31 cellular contexts compared by ENCODE assay signal in genomic region chr18:8619835-8620577, GRCh38. TPM values are rescaled to one million over a fixed set of nuclear protein-coding genes. Genes with fewer than 3 reads are reported as not detected.
DNase-seq lines count a peak whose midpoint lies in the region; ATAC-seq, FAIRE-seq and TF ChIP-seq lines count a peak whose summit lies in the region.
"Had no signal": no experiment of that assay in that cellular context is flagged by ENCODE, and none has a peak within 500 bp of the region (broad histone marks: within the 10 kb centered on the region; RNA-seq: fewer than 3 reads in every experiment).

No MANE protein-coding gene starts in this region.

- no peak for ATAC-seq in activated CD8-positive, alpha-beta T cell treated with anti-CD3 and anti-CD28 coated beads for 36 hours
- no peak for ATAC-seq in activated CD8-positive, alpha-beta T cell treated with anti-CD3 and anti-CD28 coated beads, Interleukin-2, amount 10 ng/mL, durations not matched to agents 7 days and 5 days
- ATAC-seq in natural killer cell treated with Interleukin-12 subunit alpha and Interleukin-12 subunit beta and Interleukin-15 and Interleukin-18, amount 100 ng/mL, for 72 hours = no peak
- ATAC-seq: A549, left ventricle myocardium superior, Right ventricle myocardium inferior had no signal

- H3K23me2 ChIP-seq in H1 (ENCODE audit: low read depth, low read length) = no peaks in the 10 kb centered on the region

- peaks cover 13% of the 10 kb centered on the region for H3K9me3 Mint-ChIP-seq in activated CD8-positive, alpha-beta T cell treated with anti-CD3 and anti-CD28 coated beads for 36 hours
- peaks cover 17% of the 10 kb centered on the region for H3K9me3 Mint-ChIP-seq in activated CD8-positive, alpha-beta T cell treated with anti-CD3 and anti-CD28 coated beads, Interleukin-2, amount 10 ng/mL, durations not matched to agents 7 days and 5 days (ENCODE audit: insufficient read depth)
- no peaks in the 10 kb centered on the region for H3K9me3 Mint-ChIP-seq in natural killer cell treated with Interleukin-12 subunit alpha and Interleukin-12 subunit beta and Interleukin-15 and Interleukin-18, amount 100 ng/mL, for 72 hours
- H3K9me3 Mint-ChIP-seq: activated CD4-positive, alpha-beta T cell treated with anti-CD3 and anti-CD28 coated beads, Interleukin-2, amount 10 ng/mL, durations not matched to agents 24 days and 14 days had no signal

- H3K36me3 ChIP-seq in HUES6 (ENCODE audit: control insufficient read depth, insufficient read depth, low read length) = peaks cover 28% of the 10 kb centered on the region
- peaks cover 0 to 5% (median 0%) of the 10 kb centered on the region in 4 experiments; a peak in 1 of 8 replicates for H3K36me3 ChIP-seq in H1 (ENCODE audit: control insufficient read depth in 2 of 4, insufficient read depth in 4 of 4, low read length in 3 of 4)

- H3K27me3 ChIP-seq in HUES6 (ENCODE audit: control insufficient read depth, insufficient read depth, low read length) = no peaks in the 10 kb centered on the region
- no peaks in the 10 kb centered on the region for H3K27me3 ChIP-seq in H1 (replicated peaks in 1 of 4; ENCODE audit: control insufficient read depth in 3 of 4, extremely low read depth in 1 of 4, insufficient read depth in 3 of 4, low read length in 3 of 4)
- H3K27me3 ChIP-seq: esophagus muscularis mucosa, hepatocyte, tibial nerve had no signal

- H2BK5ac ChIP-seq in H1 (ENCODE audit: low read depth, low read length) = no peak overlapping the region; the same call in 1 of the 2 replicates

- H3K36me3 Mint-ChIP-seq in activated CD8-positive, alpha-beta T cell treated with anti-CD3 and anti-CD28 coated beads for 36 hours (ENCODE audit: low read depth) = peaks cover 64% of the 10 kb centered on the region
- peaks cover 66% of the 10 kb centered on the region for H3K36me3 Mint-ChIP-seq in activated CD8-positive, alpha-beta T cell treated with anti-CD3 and anti-CD28 coated beads, Interleukin-2, amount 10 ng/mL, durations not matched to agents 7 days and 5 days (ENCODE audit: low read depth)
- peaks cover 7% of the 10 kb centered on the region for H3K36me3 Mint-ChIP-seq in natural killer cell treated with Interleukin-12 subunit alpha and Interleukin-12 subunit beta and Interleukin-15 and Interleukin-18, amount 100 ng/mL, for 72 hours

- H3K4me1 ChIP-seq in HUES6 (ENCODE audit: control insufficient read depth, insufficient read depth, low read length) (peaks cover 65% of the 10 kb centered on the region), H1 (replicated peaks in 1 of 4; ENCODE audit: control insufficient read depth in 3 of 4, insufficient read depth in 4 of 4, low read length in 3 of 4) (peaks cover 10 to 40% (median 36%) of the 10 kb centered on the region in 4 experiments)

- peak overlapping the region; percentile 20; the same call in 1 of the 2 replicates for H2AK5ac ChIP-seq in H1 (ENCODE audit: low read depth, low read length)

- peak overlapping the region; percentile 70 for H3K27ac Mint-ChIP-seq in activated CD8-positive, alpha-beta T cell treated with anti-CD3 and anti-CD28 coated beads for 36 hours
- H3K27ac Mint-ChIP-seq in activated CD8-positive, alpha-beta T cell treated with anti-CD3 and anti-CD28 coated beads, Interleukin-2, amount 10 ng/mL, durations not matched to agents 7 days and 5 days = no peak overlapping the region
- peak overlapping the region in 1 of 2 donors; percentile 63 for H3K27ac Mint-ChIP-seq in natural killer cell treated with Interleukin-12 subunit alpha and Interleukin-12 subunit beta and Interleukin-15 and Interleukin-18, amount 100 ng/mL, for 72 hours
- H3K27ac Mint-ChIP-seq: activated CD4-positive, alpha-beta T cell treated with anti-CD3 and anti-CD28 coated beads, Interleukin-2, amount 10 ng/mL, durations not matched to agents 24 days and 14 days; endodermal cell had no signal

- peak overlapping the region; percentile 1 for H4K91ac ChIP-seq in H1 (replicated peaks; ENCODE audit: insufficient read length, low read length)

- H4K8ac ChIP-seq in H1 (ENCODE audit: extremely low read depth, insufficient read depth, low read length) = no peak overlapping the region

- no peak overlapping the region for H3K56ac ChIP-seq in H1 (replicated peaks; ENCODE audit: insufficient read length, low read depth, low read length)

- no peak overlapping the region for H2BK15ac ChIP-seq in H1 (ENCODE audit: low read length)

- no peak overlapping the region for H4K5ac ChIP-seq in H1 (ENCODE audit: insufficient read length, low read depth, low read length)

- WGBS in H1 (ENCODE audit: extremely low coverage in 1 of 2, insufficient coverage in 1 of 2, insufficient read length in 1 of 2, insufficient replicate concordance in 2 of 2, low coverage in 1 of 2, low lambda C conversion rate in 2 of 2, missing lambda C conversion rate in 1 of 2), 2 experiments = 73% methylated on average over 6 of the region's 6 CpGs; no CpG with 5 or more reads in 1 of the 2 experiments

- no peak overlapping the region for H2BK120ac ChIP-seq in H1 (replicated peaks; ENCODE audit: low read depth, low read length)

- H3K79me2 ChIP-seq in H1 (ENCODE audit: control insufficient read depth in 1 of 2, insufficient read depth in 2 of 2, low read length in 2 of 2) = peaks cover 44 to 86% of the 10 kb centered on the region in 2 experiments

- no peak for TF ChIP-seq POLR2A in H1 (IDR thresholded peaks at IDR 0.05; ENCODE audit: control extremely low read depth in 1 of 2, low read depth in 2 of 2, low read length in 2 of 2)

- CTCF ChIA-PET in activated CD8-positive, alpha-beta T cell treated with anti-CD3 and anti-CD28 coated beads for 36 hours (lab: Charles Lee) = no interaction called here
- CTCF ChIA-PET in activated CD8-positive, alpha-beta T cell treated with anti-CD3 and anti-CD28 coated beads, Interleukin-2, amount 10 ng/mL, durations not matched to agents 7 days and 5 days (lab: Charles Lee) = no interaction called here
- CTCF ChIA-PET in H1 (lab: Charles Lee; ENCODE audit: partially characterized antibody) = no interaction called here

- peak overlapping the region; percentile 10 for H3K4ac ChIP-seq in H1 (replicated peaks; ENCODE audit: insufficient read length, low read depth, low read length)

- H2BK20ac ChIP-seq in H1 (ENCODE audit: low read length) = no peak overlapping the region

- H3K9ac ChIP-seq in HUES6 (ENCODE audit: low read length) = no peak overlapping the region
- no peak overlapping the region for H3K9ac ChIP-seq in H1 (replicated peaks in 1 of 4; ENCODE audit: extremely low read depth in 1 of 4, low read depth in 3 of 4, low read length in 3 of 4)

- H2BK12ac ChIP-seq in H1 (ENCODE audit: low read depth, low read length) = 0 out of 2 replicates have a peak overlapping the region, but pooled peaks have one; percentile 10

- peak overlapping the region; percentile 16 to 61; a peak in 3 of 4 replicates for H3K4me2 ChIP-seq in H1 (ENCODE audit: insufficient read depth in 1 of 2, low read depth in 2 of 2, low read length in 2 of 2)
- H3K4me2 ChIP-seq: A549, hepatocyte had no signal

- no peak overlapping the region for H3K14ac ChIP-seq in H1 (ENCODE audit: insufficient read length)

- H3K27me3 Mint-ChIP-seq in activated CD8-positive, alpha-beta T cell treated with anti-CD3 and anti-CD28 coated beads for 36 hours = no peaks in the 10 kb centered on the region
- H3K27me3 Mint-ChIP-seq in activated CD8-positive, alpha-beta T cell treated with anti-CD3 and anti-CD28 coated beads, Interleukin-2, amount 10 ng/mL, durations not matched to agents 7 days and 5 days (ENCODE audit: low read depth) = no peaks in the 10 kb centered on the region
- H3K27me3 Mint-ChIP-seq in natural killer cell treated with Interleukin-12 subunit alpha and Interleukin-12 subunit beta and Interleukin-15 and Interleukin-18, amount 100 ng/mL, for 72 hours = no peaks in the 10 kb centered on the region
- H3K27me3 Mint-ChIP-seq: activated CD4-positive, alpha-beta T cell treated with anti-CD3 and anti-CD28 coated beads, Interleukin-2, amount 10 ng/mL, durations not matched to agents 24 days and 14 days had no signal

- H3K18ac ChIP-seq in H1 (ENCODE audit: extremely low read depth, low read length) = 0 out of 2 replicates have a peak overlapping the region, but pooled peaks have one; percentile 24

- H3K4me1 Mint-ChIP-seq in activated CD8-positive, alpha-beta T cell treated with anti-CD3 and anti-CD28 coated beads for 36 hours (ENCODE audit: low read depth) = peaks cover 61% of the 10 kb centered on the region
- H3K4me1 Mint-ChIP-seq in activated CD8-positive, alpha-beta T cell treated with anti-CD3 and anti-CD28 coated beads, Interleukin-2, amount 10 ng/mL, durations not matched to agents 7 days and 5 days (ENCODE audit: low read depth) = peaks cover 40% of the 10 kb centered on the region
- peaks cover 65 to 66% of the 10 kb centered on the region in 2 donors for H3K4me1 Mint-ChIP-seq in natural killer cell treated with Interleukin-12 subunit alpha and Interleukin-12 subunit beta and Interleukin-15 and Interleukin-18, amount 100 ng/mL, for 72 hours (ENCODE audit: low read depth in 2 of 2)

- POLR2A ChIA-PET in activated CD8-positive, alpha-beta T cell treated with anti-CD3 and anti-CD28 coated beads for 36 hours (lab: Charles Lee) = no interaction called here
- POLR2A ChIA-PET in activated CD8-positive, alpha-beta T cell treated with anti-CD3 and anti-CD28 coated beads, Interleukin-2, amount 10 ng/mL, durations not matched to agents 7 days and 5 days (lab: Charles Lee) = no interaction called here
- POLR2A ChIA-PET in H1 (lab: Charles Lee; ENCODE audit: partially characterized antibody) = interaction anchor here (0.6 to 0.7 kb wide), 2 partner anchors 8 to 15 kb away, joined by 3 read pairs; no protein-coding TSS in a partner anchor

- H3K27ac ChIP-seq in HUES6 (ENCODE audit: low read depth, low read length) = peak overlapping the region; percentile 86; the same call in 1 of the 2 replicates
- peak overlapping the region; percentile 9; the same call in 1 of the 2 replicates for H3K27ac ChIP-seq in H1 (ENCODE audit: low read depth, low read length)
- H3K27ac ChIP-seq: A549, esophagus muscularis mucosa, hepatocyte, tibial nerve had no signal

- H2AFZ ChIP-seq in H1 (ENCODE audit: low read length) = no peak overlapping the region
- H2AFZ ChIP-seq: hepatocyte had no signal

- TF ChIP-seq EP300 in H1 (IDR thresholded peaks at IDR 0.05; ENCODE audit: borderline replicate concordance in 1 of 2, low read depth in 2 of 2, low read length in 2 of 2) = no peak

- no peak for DNase-seq in activated CD8-positive, alpha-beta T cell treated with anti-CD3 and anti-CD28 coated beads for 36 hours
- DNase-seq in activated CD8-positive, alpha-beta T cell treated with anti-CD3 and anti-CD28 coated beads, Interleukin-2, amount 10 ng/mL, durations not matched to agents 7 days and 5 days = no peak
- peak in 1 of 2 experiments; percentile 28 for DNase-seq in H1 (ENCODE audit: low read depth in 1 of 2, low spot score in 2 of 2)
- no peak for DNase-seq in natural killer cell treated with Interleukin-12 subunit alpha and Interleukin-12 subunit beta and Interleukin-15 and Interleukin-18, amount 100 ng/mL, for 72 hours (ENCODE audit: low spot score)
- DNase-seq in RKO (ENCODE audit: low spot score) = no peak
- no peak for DNase-seq in mucosa of gallbladder (ENCODE audit: low spot score)
- DNase-seq in frontal cortex (ENCODE audit: low spot score in 2 of 2) = no peak
- DNase-seq: activated CD4-positive, alpha-beta T cell treated with anti-CD3 and anti-CD28 coated beads, Interleukin-2, amount 10 ng/mL, durations not matched to agents 24 days and 14 days; activated effector memory CD4-positive, alpha-beta T cell treated with Interleukin-2 at 50 U/mL for 16 hours; AML-193; cortex of kidney; endodermal cell; foreskin melanocyte; Karpas-422; left ventricle myocardium superior; NCI-H1436 treated with DMSO at 0.1 percent for 48 hours; NCI-H510A; nephron progenitor cell; retina; small intestine had no signal

- intact Hi-C loops in activated CD8-positive, alpha-beta T cell treated with anti-CD3 and anti-CD28 coated beads for 36 hours (cut with micrococcal nuclease) = no loop called here

- no peaks in the 10 kb centered on the region for H3K9me3 ChIP-seq in HUES6 (ENCODE audit: control insufficient read depth, insufficient read depth, low read depth, low read length)
- H3K9me3 ChIP-seq in H1 (ENCODE audit: insufficient read depth in 2 of 2, low read depth in 1 of 2, low read length in 1 of 2) = no peaks in the 10 kb centered on the region
- H3K9me3 ChIP-seq: A549, esophagus muscularis mucosa, HAP-1, tibial nerve had no signal

- no peak overlapping the region for H3K4me3 Mint-ChIP-seq in activated CD8-positive, alpha-beta T cell treated with anti-CD3 and anti-CD28 coated beads for 36 hours
- H3K4me3 Mint-ChIP-seq in activated CD8-positive, alpha-beta T cell treated with anti-CD3 and anti-CD28 coated beads, Interleukin-2, amount 10 ng/mL, durations not matched to agents 7 days and 5 days = no peak overlapping the region
- peak overlapping the region; percentile 30 for H3K4me3 Mint-ChIP-seq in natural killer cell treated with Interleukin-12 subunit alpha and Interleukin-12 subunit beta and Interleukin-15 and Interleukin-18, amount 100 ng/mL, for 72 hours
- H3K4me3 Mint-ChIP-seq: endodermal cell; nephron progenitor cell; T-helper 2 cell treated with Interferon-gamma antibody and Interleukin-4, amounts not matched to agents 5 μg/mL and 100 μg/mL, for 36 hours had no signal

- H3K79me1 ChIP-seq in H1 (ENCODE audit: low read depth, low read length) = peaks cover 6% of the 10 kb centered on the region

- H3K23ac ChIP-seq in H1 (ENCODE audit: insufficient read length) = no peak overlapping the region

- no peak for FAIRE-seq in H1 (lab: Jason Lieb, UNC)
- no peak for FAIRE-seq in frontal cortex (lab: Jason Lieb, UNC)
- FAIRE-seq: A549, astrocyte, G401.6, islet of Langerhans, small intestine had no signal

- H3K4me3 ChIP-seq in HUES6 (ENCODE audit: low read depth, low read length) (peak overlapping the region; percentile 27; the same call in 1 of the 2 replicates), H1 (ENCODE audit: extremely low read depth in 1 of 4, insufficient read depth in 2 of 4, low read depth in 3 of 4, low read length in 4 of 4) (no peak overlapping the region)
- H3K4me3 ChIP-seq: A549, esophagus muscularis mucosa, HAP-1, hepatocyte, tibial nerve had no signal

- no peak for TF ChIP-seq RAD21 in H1 (IDR thresholded peaks at IDR 0.05 in 1 of 2, conservative IDR thresholded peaks at IDR 0.05 in 1 of 2; ENCODE audit: low read depth in 2 of 2, low read length in 2 of 2)

- peaks cover 0 to 3% of the 10 kb centered on the region in 2 experiments for H4K20me1 ChIP-seq in H1 (replicated peaks in 1 of 2; ENCODE audit: control insufficient read depth in 1 of 2, insufficient read depth in 2 of 2, low read length in 2 of 2)

- TF ChIP-seq CTCF in activated CD8-positive, alpha-beta T cell treated with anti-CD3 and anti-CD28 coated beads for 36 hours (IDR thresholded peaks at IDR 0.05) = no peak
- TF ChIP-seq CTCF in H1 (IDR thresholded peaks at IDR 0.05; ENCODE audit: control extremely low read depth in 1 of 3, insufficient read depth in 1 of 3, low read depth in 1 of 3, low read length in 3 of 3) = no peak

RNA-seq across cellular contexts. Expression of gene RAB12, which starts 10.8 kb away (rescaled TPM):
- total RNA-seq in activated CD8-positive, alpha-beta T cell treated with anti-CD3 and anti-CD28 coated beads for 36 hours = 10 to 100 TPM; 11.9 to 13.7 TPM
- 10 to 100 TPM; 14.5 to 15.2 TPM for total RNA-seq in activated CD8-positive, alpha-beta T cell treated with anti-CD3 and anti-CD28 coated beads, Interleukin-2, amount 10 ng/mL, durations not matched to agents 7 days and 5 days
- total RNA-seq in H1 (2021; fragmentation: NEBNext Ultra II Directional; extraction: Animal tissue kit (Norgen Biotek cat#: 25700)) = 42.1 and 45.9 TPM in 2 replicates
- polyA plus RNA-seq in H1 (2011; rRNA removed) = 11.6 and 19.7 TPM in 2 replicates
- polyA plus RNA-seq in H1 (2011; cell fraction: cytosol; rRNA removed) = 25.6 TPM
- 14.5 TPM for polyA plus RNA-seq in H1 (2011; cell fraction: nucleus; rRNA removed)
- 26.6 to 45.7 TPM (median 29.0 TPM) in 4 replicates for polyA plus RNA-seq in H1 (2012, experiment 1 of 2)
- polyA plus RNA-seq in H1 (2012, experiment 2 of 2) = 12.6 TPM
- 41.6 TPM for polyA plus RNA-seq in H1 (2013, experiment 1 of 2)
- polyA plus RNA-seq in H1 (2013, experiment 2 of 2) = 35.7 TPM
- polyA minus RNA-seq in H1 (2011; rRNA and poly(A)+ RNA removed) = 14.5 and 18.1 TPM in 2 replicates
- 22.2 TPM for polyA minus RNA-seq in H1 (2011; cell fraction: cytosol; rRNA and poly(A)+ RNA removed)
- polyA minus RNA-seq in H1 (2011; cell fraction: nucleus; rRNA and poly(A)+ RNA removed) = 37.2 TPM
- total RNA-seq in natural killer cell treated with Interleukin-12 subunit alpha and Interleukin-12 subunit beta and Interleukin-15 and Interleukin-18, amount 100 ng/mL, for 72 hours = 10 to 100 TPM; 19.1 to 33.0 TPM
- total RNA-seq in mucosa of gallbladder (26.3 TPM), frontal cortex (119 TPM)
